In the genomic region with DNA sequence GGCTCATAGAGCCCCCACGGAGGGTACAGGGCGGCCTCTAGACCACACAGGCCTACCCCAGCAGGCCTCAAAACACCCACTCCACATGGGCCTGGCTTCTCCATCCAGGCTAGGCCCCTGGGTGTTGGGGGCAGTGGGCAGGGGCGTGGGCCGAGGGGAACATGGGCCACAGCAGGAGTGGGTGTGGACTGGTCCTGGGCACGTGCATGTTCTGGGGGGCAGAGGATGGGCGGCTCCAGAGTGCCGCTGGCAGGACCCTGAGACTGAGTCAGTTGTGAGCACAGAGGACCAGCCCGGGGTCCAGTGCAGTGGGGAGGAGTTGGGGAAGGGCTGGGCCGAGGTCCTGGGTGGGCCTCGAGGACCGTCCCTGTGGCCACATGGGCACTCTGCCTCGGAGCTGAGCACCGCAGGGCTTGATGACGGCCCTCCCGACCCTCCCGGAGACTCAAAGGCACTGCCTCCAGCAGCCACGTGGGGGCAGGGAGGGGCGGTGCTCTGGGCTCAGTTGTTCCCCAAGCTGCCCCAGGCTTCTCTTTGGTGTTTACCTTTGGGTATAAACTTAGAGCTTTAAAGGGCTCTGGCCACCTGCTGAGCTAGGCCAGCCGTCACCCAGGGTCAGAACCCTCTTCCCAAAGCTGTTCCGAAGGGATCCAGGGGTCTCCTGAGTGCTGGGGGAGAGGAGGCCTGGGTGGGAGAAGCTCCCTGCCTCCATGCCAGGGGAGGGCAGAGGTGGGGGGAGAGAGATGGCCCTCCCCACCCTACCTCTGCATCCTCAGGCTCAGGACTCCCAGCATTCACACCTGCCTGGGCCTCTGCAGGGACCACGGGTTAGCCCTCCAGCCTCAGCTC, we compare ENCODE assay signal across 8 cellular contexts.
DNase-seq lines count a peak whose midpoint lies in the region; ATAC-seq and TF ChIP-seq lines count a peak whose summit lies in the region.

No MANE protein-coding gene starts in this region.

- no peak for ATAC-seq in GM21367 (IDR thresholded peaks at IDR 0.05; ENCODE audit: unreplicated experiment)

- H3K4me3 ChIP-seq in BE2C (ENCODE audit: low read depth, low read length) (no peak overlapping the region), astrocyte of the spinal cord (ENCODE audit: low read depth, low read length) (no peak overlapping the region), iPS DF 6.9 (ENCODE audit: low read length) (no peak overlapping the region)

- TF ChIP-seq CTCF in BE2C (IDR thresholded peaks at IDR 0.05; ENCODE audit: low read depth, low read length) (0 out of 2 replicates have a peak, but pooled peaks have one; percentile 21), astrocyte of the spinal cord (IDR thresholded peaks at IDR 0.05; ENCODE audit: low read depth, low read length) (peak; percentile 59)

- no peaks in the 10 kb centered on the region for H3K9me3 ChIP-seq in BE2C
- no peaks in the 10 kb centered on the region for H3K9me3 ChIP-seq in iPS DF 6.9 (ENCODE audit: control insufficient read depth, insufficient read depth, low read length)

- CTCF ChIA-PET in HEK293T (lab: Yijun Ruan, JAX): interaction anchor here (0.6 to 1.3 kb wide), 8 partner anchors 13 to 117 kb away, joined by 3 to 6 read pairs (median 3); a partner anchor contains a TSS

- H3K4me1 ChIP-seq in BE2C (peaks cover 4% of the 10 kb centered on the region; the same call in 1 of the 2 replicates), iPS DF 6.9 (ENCODE audit: control insufficient read depth, insufficient read depth, low read length) (peaks cover 17% of the 10 kb centered on the region)

- in situ Hi-C loops in astrocyte of the spinal cord (cut with HindIII; ENCODE audit: low sequenced_read_pairs): no loop called here

- no peaks in the 10 kb centered on the region for H3K36me3 ChIP-seq in BE2C
- peaks cover 5% of the 10 kb centered on the region for H3K36me3 ChIP-seq in iPS DF 6.9 (ENCODE audit: control insufficient read depth, insufficient read depth, low read length)

- DNase-seq in BE2C (peak; percentile 57), HEK293T (ENCODE audit: extremely low spot score) (peak; percentile 77), T-helper 2 cell (peak in 4 of 5 experiments; percentile 46 to 71 (median 50)), astrocyte of the spinal cord (ENCODE audit: low read depth, low spot score) (peak; percentile 62), iPS DF 6.9 (ENCODE audit: low read depth, low spot score) (peak; percentile 50), mesenteric fat pad (ENCODE audit: low spot score) (no peak)
- DNase-seq in stimulated activated CD4-positive, alpha-beta T cell treated with anti-CD3 and anti-CD28 coated beads, Interleukin-1b, Interleukin-23, amount 100 ng/mL, for 48 hours: peak; percentile 58

- no peak overlapping the region for H3K27ac ChIP-seq in iPS DF 6.9 (ENCODE audit: low read length)

- no CpG with 5 or more reads among the region's 21 CpGs for WGBS in iPS DF 6.9 (ENCODE audit: insufficient coverage, insufficient read length)

- H3K27me3 ChIP-seq in BE2C (no peaks in the 10 kb centered on the region), iPS DF 6.9 (ENCODE audit: control insufficient read depth, insufficient read depth, low read length) (no peaks in the 10 kb centered on the region)

- POLR2A ChIA-PET in HEK293T (lab: Yijun Ruan, JAX): interaction anchor here (0.6 to 1.2 kb wide), 11 partner anchors 12 to 136 kb away, joined by 3 to 5 read pairs (median 4); a partner anchor contains a TSS

TF ChIP-seq in HEK293T, 16 proteins besides CTCF, POLR2A, EP300 and RAD21:
- TF ChIP-seq ARNT (IDR thresholded peaks at IDR 0.05): no peak
- no peak for TF ChIP-seq BHLHE40 (IDR thresholded peaks at IDR 0.05; ENCODE audit: borderline replicate concordance)
- TF ChIP-seq FOXM1 (IDR thresholded peaks at IDR 0.05; ENCODE audit: borderline replicate concordance): no peak
- no peak for TF ChIP-seq FOXA1 (IDR thresholded peaks at IDR 0.05)
- TF ChIP-seq L3MBTL2 (conservative IDR thresholded peaks at IDR 0.05): no peak; the same call in 1 of the 2 replicates
- no peak for TF ChIP-seq CTBP1 (IDR thresholded peaks at IDR 0.05; ENCODE audit: borderline replicate concordance)
- TF ChIP-seq LEF1 (IDR thresholded peaks at IDR 0.05; ENCODE audit: borderline replicate concordance): no peak
- TF ChIP-seq FOXK2 (IDR thresholded peaks at IDR 0.05): no peak
- TF ChIP-seq SP1 (IDR thresholded peaks at IDR 0.05): no peak
- no peak for TF ChIP-seq HDGF (IDR thresholded peaks at IDR 0.05; ENCODE audit: borderline replicate concordance)
- no peak for TF ChIP-seq ZNF384 (IDR thresholded peaks at IDR 0.05)
- no peak for TF ChIP-seq NFRKB (IDR thresholded peaks at IDR 0.05)
- TF ChIP-seq TARDBP (IDR thresholded peaks at IDR 0.05): no peak
- TF ChIP-seq SUZ12 (IDR thresholded peaks at IDR 0.05): no peak
- TF ChIP-seq, protein P1, sequence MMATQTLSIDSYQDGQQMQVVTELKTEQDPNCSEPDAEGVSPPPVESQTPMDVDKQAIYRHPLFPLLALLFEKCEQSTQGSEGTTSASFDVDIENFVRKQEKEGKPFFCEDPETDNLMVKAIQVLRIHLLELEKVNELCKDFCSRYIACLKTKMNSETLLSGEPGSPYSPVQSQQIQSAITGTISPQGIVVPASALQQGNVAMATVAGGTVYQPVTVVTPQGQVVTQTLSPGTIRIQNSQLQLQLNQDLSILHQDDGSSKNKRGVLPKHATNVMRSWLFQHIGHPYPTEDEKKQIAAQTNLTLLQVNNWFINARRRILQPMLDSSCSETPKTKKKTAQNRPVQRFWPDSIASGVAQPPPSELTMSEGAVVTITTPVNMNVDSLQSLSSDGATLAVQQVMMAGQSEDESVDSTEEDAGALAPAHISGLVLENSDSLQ (IDR thresholded peaks at IDR 0.05): no peak
- no peak for TF ChIP-seq ELF4 (IDR thresholded peaks at IDR 0.05)
TF ChIP-seq in HEK293T: peak in this region for 0.
